Comparison of ENCODE assay signal across 14 cellular contexts in the genomic region with DNA sequence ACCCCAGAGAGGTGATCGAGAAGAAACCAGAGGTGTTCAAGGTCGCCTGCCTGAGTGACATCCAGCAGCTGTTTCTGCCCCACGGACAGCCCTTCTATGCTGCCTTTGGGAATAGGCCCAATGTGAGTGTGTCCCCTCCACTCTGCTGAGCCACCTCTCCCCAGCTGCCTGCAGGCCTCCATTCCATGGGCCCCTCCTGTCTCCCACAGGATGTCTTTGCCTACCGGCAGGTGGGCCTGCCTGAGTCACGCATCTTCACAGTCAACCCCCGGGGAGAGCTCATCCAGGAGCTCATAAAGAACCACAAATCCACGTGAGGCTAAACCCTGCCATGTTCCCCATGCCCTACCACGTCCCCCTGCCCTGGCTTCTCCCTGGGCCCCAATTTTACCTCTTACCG. TPM values are rescaled to one million over a fixed set of nuclear protein-coding genes. Genes with fewer than 3 reads are reported as not detected.
DNase-seq lines count a peak whose midpoint lies in the region; ATAC-seq and TF ChIP-seq lines count a peak whose summit lies in the region.
"Had no signal": no experiment of that assay in that cellular context is flagged by ENCODE, and none has a peak within 500 bp of the region (broad histone marks: within the 10 kb centered on the region; RNA-seq: fewer than 3 reads in every experiment).

No MANE protein-coding gene starts in this region.

- H3K9ac ChIP-seq in H9 (ENCODE audit: extremely low read depth, insufficient read length, low read length), result no peak overlapping the region
- H3K9ac ChIP-seq: GM23248 had no signal

- H4K8ac ChIP-seq in H9 (replicated peaks; ENCODE audit: insufficient read length, low read depth, low read length), result no peak overlapping the region

- no peak overlapping the region for H3K4me3 Mint-ChIP-seq in H9
- H3K4me3 Mint-ChIP-seq: B cell; CD4-positive, alpha-beta T cell had no signal

- H3K4me2 ChIP-seq in H9 (ENCODE audit: insufficient read depth, insufficient read length, low read length), result no peak overlapping the region

- no peak overlapping the region for H3K56ac ChIP-seq in H9 (ENCODE audit: insufficient read length, low read depth, low read length)

- H2BK5ac ChIP-seq in H9 (ENCODE audit: insufficient read length, low read length), result no peak overlapping the region

- no peak overlapping the region for H4K91ac ChIP-seq in H9 (ENCODE audit: insufficient read length, low read depth, low read length)

- H2BK15ac ChIP-seq in H9 (ENCODE audit: low read depth, low read length), result no peak overlapping the region

- H3K18ac ChIP-seq in H9 (ENCODE audit: insufficient read length, low read depth, low read length), result no peak overlapping the region

- H2AFZ ChIP-seq in H9 (ENCODE audit: low read length), result no peak overlapping the region
- H2AFZ ChIP-seq: GM23248 had no signal

- no peak overlapping the region for H3K4me3 ChIP-seq in left ventricle myocardium inferior
- H3K4me3 ChIP-seq in right atrium auricular region, result no peak overlapping the region
- H3K4me3 ChIP-seq in RWPE2 (ENCODE audit: severe bottlenecking), result no peak overlapping the region
- H3K4me3 ChIP-seq: GM12878, GM23248 had no signal

- no peak overlapping the region for H2AK5ac ChIP-seq in H9 (ENCODE audit: insufficient read length, low read length)

- H3K4ac ChIP-seq in H9 (ENCODE audit: low read depth, low read length), result no peak overlapping the region

- H3K9me3 ChIP-seq in left ventricle myocardium inferior (replicated peaks) (no peaks in the 10 kb centered on the region), right atrium auricular region (no peaks in the 10 kb centered on the region), H9 (ENCODE audit: control insufficient read depth, low read depth, low read length) (no peaks in the 10 kb centered on the region), RWPE2 (ENCODE audit: severe bottlenecking) (no peaks in the 10 kb centered on the region)

- H3K14ac ChIP-seq in H9 (ENCODE audit: insufficient read depth, low read length), result no peak overlapping the region

- no peak overlapping the region for H3K27ac Mint-ChIP-seq in H9
- H3K27ac Mint-ChIP-seq: B cell; CD4-positive, alpha-beta T cell had no signal

- DNase-seq in left ventricle myocardium inferior (no peak), right atrium auricular region (ENCODE audit: low spot score) (no peak), H9 (peak; percentile 22), RWPE2 (ENCODE audit: low spot score) (no peak), SKM-1 (lab: John Stamatoyannopoulos, UW; ENCODE audit: unreplicated experiment) (no peak), SIG-M5 (lab: John Stamatoyannopoulos, UW) (no peak)
- DNase-seq: C1 segment of cervical spinal cord; CD4-positive, alpha-beta T cell; DMS79; GM23248 had no signal

- WGBS in H9 (ENCODE audit: extremely low coverage, insufficient read length, low lambda C conversion rate), result no CpG with 5 or more reads among the region's 9 CpGs

- TF ChIP-seq CTCF in left ventricle myocardium inferior (IDR thresholded peaks at IDR 0.05; ENCODE audit: borderline replicate concordance) (no peak), right atrium auricular region (IDR thresholded peaks at IDR 0.05) (no peak), H9 (conservative IDR thresholded peaks at IDR 0.05) (no peak), RWPE2 (IDR thresholded peaks at IDR 0.05; ENCODE audit: poor library complexity, severe bottlenecking) (peak; percentile 6)

- H3K36me3 ChIP-seq in left ventricle myocardium inferior, result peaks cover 37% of the 10 kb centered on the region
- H3K36me3 ChIP-seq in right atrium auricular region, result peaks cover 8% of the 10 kb centered on the region
- peaks cover 27% of the 10 kb centered on the region for H3K36me3 ChIP-seq in RWPE2 (ENCODE audit: low read depth)

- H3K27me3 ChIP-seq in left ventricle myocardium inferior (ENCODE audit: low read depth), result no peaks in the 10 kb centered on the region
- H3K27me3 ChIP-seq in right atrium auricular region, result no peaks in the 10 kb centered on the region
- no peaks in the 10 kb centered on the region for H3K27me3 ChIP-seq in H9 (ENCODE audit: insufficient read depth, low read length)
- no peaks in the 10 kb centered on the region for H3K27me3 ChIP-seq in RWPE2 (ENCODE audit: insufficient read depth, poor library complexity, severe bottlenecking)

- H3K79me2 ChIP-seq in H9 (ENCODE audit: insufficient read depth, low read length), result no peaks in the 10 kb centered on the region

- peaks cover 0 to 4% (median 3%) of the 10 kb centered on the region in 3 experiments; a peak in 2 of 7 replicates for H3K36me3 Mint-ChIP-seq in H9 (ENCODE audit: insufficient read depth in 1 of 3, low read depth in 3 of 3)

- no peak overlapping the region for H3T11ph ChIP-seq in H9 (ENCODE audit: low read length)

- H2BK120ac ChIP-seq in H9 (ENCODE audit: low read depth, low read length, poor library complexity, severe bottlenecking), result no peak overlapping the region

- no peak overlapping the region for H3K23ac ChIP-seq in H9 (ENCODE audit: insufficient read length, low read depth, low read length)

- intact Hi-C loops in left ventricle myocardium inferior (cut with micrococcal nuclease), result no loop called here

- no peaks in the 10 kb centered on the region for H3K27me3 Mint-ChIP-seq in H9 (ENCODE audit: low read depth)
- H3K27me3 Mint-ChIP-seq: B cell; CD4-positive, alpha-beta T cell had no signal

- 0 out of 4 replicates have a peak, but pooled peaks cover 0 to 3% of the 10 kb centered on the region in 2 experiments for H3K4me1 Mint-ChIP-seq in H9
- H3K4me1 Mint-ChIP-seq: B cell had no signal

- H2BK12ac ChIP-seq in H9 (ENCODE audit: insufficient read length, low read depth, low read length), result no peak overlapping the region

- H3K79me1 ChIP-seq in H9 (ENCODE audit: insufficient read depth, low read depth, low read length, poor library complexity, severe bottlenecking), result no peaks in the 10 kb centered on the region

- no peaks in the 10 kb centered on the region for H3K23me2 ChIP-seq in H9 (ENCODE audit: insufficient read length, low read depth, low read length, poor library complexity, severe bottlenecking)

- H3K4me1 ChIP-seq in left ventricle myocardium inferior, result peaks cover 59% of the 10 kb centered on the region
- peaks cover 0 to 32% of the 10 kb centered on the region in 2 donors for H3K4me1 ChIP-seq in right atrium auricular region
- H3K4me1 ChIP-seq in H9 (ENCODE audit: insufficient read depth, low read length), result no peaks in the 10 kb centered on the region
- H3K4me1 ChIP-seq in RWPE2 (ENCODE audit: insufficient read depth, poor library complexity, severe bottlenecking), result no peaks in the 10 kb centered on the region

- peak overlapping the region; percentile 84 for H3K27ac ChIP-seq in left ventricle myocardium inferior (replicated peaks)
- no peak overlapping the region for H3K27ac ChIP-seq in right atrium auricular region
- no peak overlapping the region for H3K27ac ChIP-seq in H9 (ENCODE audit: insufficient read length, low read depth, low read length)
- no peak overlapping the region for H3K27ac ChIP-seq in RWPE2 (ENCODE audit: poor library complexity, severe bottlenecking)
- H3K27ac ChIP-seq: GM23248 had no signal

- H3K9me3 Mint-ChIP-seq in H9, result no peaks in the 10 kb centered on the region; a peak in 1 of 5 replicates
- H3K9me3 Mint-ChIP-seq: CD4-positive, alpha-beta T cell had no signal

- no peaks in the 10 kb centered on the region for H4K20me1 ChIP-seq in H9 (ENCODE audit: control insufficient read depth, insufficient read depth, insufficient read length)

- no peak for ATAC-seq in RWPE2 (ENCODE audit: low read depth)
- no peak for ATAC-seq in HG03439 (IDR thresholded peaks at IDR 0.05; ENCODE audit: unreplicated experiment)

- H2BK20ac ChIP-seq in H9 (ENCODE audit: low read depth, low read length, poor library complexity, severe bottlenecking), result no peak overlapping the region

- no peak overlapping the region for H4K5ac ChIP-seq in H9 (ENCODE audit: insufficient read length, low read depth, low read length)

RNA-seq across cellular contexts. Expression of gene EMILIN3, which starts 8.4 kb away (rescaled TPM):
- total RNA-seq in left ventricle myocardium inferior (4.2 TPM), right atrium auricular region (1 to 10 TPM; 1.8 to 4.9 TPM), H9 (2021) (5.9 and 6.7 TPM in 2 replicates)
- total RNA-seq: B cell, GM12878, GM23248, HT1080 had no signal

RNA-seq across cellular contexts. Expression of gene LPIN3, which starts 17.6 kb away (rescaled TPM):
- total RNA-seq in left ventricle myocardium inferior, result 19.9 TPM
- total RNA-seq in right atrium auricular region, result 10 to 100 TPM in 1 of 2 donors, 1 to 10 TPM in 1; 9.7 to 13.7 TPM
- 3.8 and 4.2 TPM in 2 replicates for total RNA-seq in H9 (2021)

RNA-seq across cellular contexts. Expression of gene ZHX3, which starts 40.7 kb away (rescaled TPM):
- total RNA-seq in left ventricle myocardium inferior, result 34.6 TPM
- 10 to 100 TPM; 23.8 to 25.7 TPM for total RNA-seq in right atrium auricular region
- total RNA-seq in H9 (2021), result 2.9 and 4.4 TPM in 2 replicates
